In genomic region chr1:89987170-89987819, GRCh38 we compare ENCODE assay signal across 9 cellular contexts. TPM values are rescaled to one million over a fixed set of nuclear protein-coding genes. Genes with fewer than 3 reads are reported as not detected.
DNase-seq lines count a peak whose midpoint lies in the region; ATAC-seq and TF ChIP-seq lines count a peak whose summit lies in the region.
"Had no signal": no experiment of that assay in that cellular context is flagged by ENCODE, and none has a peak within 500 bp of the region (broad histone marks: within the 10 kb centered on the region; RNA-seq: fewer than 3 reads in every experiment).

No MANE protein-coding gene starts in this region.

- H4K20me1 ChIP-seq in hepatocyte (ENCODE audit: insufficient read depth, poor library complexity, severe bottlenecking) (no peaks in the 10 kb centered on the region), smooth muscle cell (ENCODE audit: low read depth) (no peaks in the 10 kb centered on the region)
- H4K20me1 ChIP-seq: BLaER1 treated with 17β-estradiol and CSF1 and Interleukin-3, amounts not matched to agents 10 nM and 100 nM had no signal

- H3K27me3 ChIP-seq in SJSA1 (replicated peaks) (no peaks in the 10 kb centered on the region), hepatocyte (no peaks in the 10 kb centered on the region), smooth muscle cell (ENCODE audit: low read depth) (no peaks in the 10 kb centered on the region)
- H3K27me3 ChIP-seq: BLaER1 treated with 17β-estradiol and CSF1 and Interleukin-3, amounts not matched to agents 10 nM and 100 nM had no signal

- no peak overlapping the region for H3K4me2 ChIP-seq in hepatocyte
- no peak overlapping the region for H3K4me2 ChIP-seq in smooth muscle cell

- H3K27ac ChIP-seq in SJSA1 (no peak overlapping the region), hepatocyte (no peak overlapping the region), smooth muscle cell (ENCODE audit: low read depth) (no peak overlapping the region)
- H3K27ac ChIP-seq: BLaER1 treated with 17β-estradiol and CSF1 and Interleukin-3, amounts not matched to agents 10 nM and 100 nM had no signal

- TF ChIP-seq CTCF in hepatocyte (IDR thresholded peaks at IDR 0.05; ENCODE audit: poor library complexity) (peak; percentile 91), smooth muscle cell (IDR thresholded peaks at IDR 0.05; ENCODE audit: borderline replicate concordance, insufficient read depth, poor library complexity, severe bottlenecking) (peak; percentile 88)

- H3K9me3 ChIP-seq in SJSA1 (replicated peaks): no peaks in the 10 kb centered on the region
- no peaks in the 10 kb centered on the region for H3K9me3 ChIP-seq in hepatocyte (ENCODE audit: low read depth)
- H3K9me3 ChIP-seq in smooth muscle cell (replicated peaks; ENCODE audit: low read depth): no peaks in the 10 kb centered on the region

- H2AFZ ChIP-seq in hepatocyte: no peak overlapping the region
- H2AFZ ChIP-seq in smooth muscle cell (ENCODE audit: low read depth): no peak overlapping the region

- H3K79me2 ChIP-seq in hepatocyte (no peaks in the 10 kb centered on the region), smooth muscle cell (ENCODE audit: low read depth) (no peaks in the 10 kb centered on the region)

- no peak overlapping the region for H3K9ac ChIP-seq in smooth muscle cell (ENCODE audit: low read depth)
- H3K9ac ChIP-seq: BLaER1 treated with 17β-estradiol and CSF1 and Interleukin-3, amounts not matched to agents 10 nM and 100 nM had no signal

- H3K4me3 ChIP-seq in SJSA1 (no peak overlapping the region), hepatocyte (no peak overlapping the region), smooth muscle cell (no peak overlapping the region)
- H3K4me3 ChIP-seq: BLaER1 treated with 17β-estradiol and CSF1 and Interleukin-3, amounts not matched to agents 10 nM and 100 nM had no signal

- H3F3A ChIP-seq in smooth muscle cell (ENCODE audit: low read depth): peaks cover 14% of the 10 kb centered on the region

- H3K4me1 ChIP-seq in SJSA1 (replicated peaks) (peaks cover 13% of the 10 kb centered on the region), hepatocyte (ENCODE audit: insufficient read depth) (peaks cover 10% of the 10 kb centered on the region), smooth muscle cell (ENCODE audit: low read depth) (peaks cover 10% of the 10 kb centered on the region)

- DNase-seq in activated CD4-positive, CD25-positive, alpha-beta regulatory T cell treated with anti-CD3 and anti-CD28 coated beads, Interleukin-2, amount 50 U/mL, for 16 hours (ENCODE audit: low read depth, low spot score): peak; percentile 40
- no peak for DNase-seq in activated CD4-positive, CD25-positive, alpha-beta regulatory T cell treated with anti-CD3 and anti-CD28 coated beads, Interleukin-2, amount 50 U/mL, for 72 hours
- DNase-seq in NCI-H1092 (lab: John Stamatoyannopoulos, UW) (peak; percentile 68), SJSA1 (ENCODE audit: low read depth in 1 of 2, low spot score in 2 of 2) (peak; percentile 53 to 66), astrocyte of the hippocampus (ENCODE audit: low read depth, low spot score) (peak; percentile 83), hepatocyte (ENCODE audit: low spot score) (peak; percentile 84), smooth muscle cell (lab: John Stamatoyannopoulos, UW; ENCODE audit: unreplicated experiment) (no peak)

- peak; percentile 77 for ATAC-seq in HG02571 (IDR thresholded peaks at IDR 0.05; ENCODE audit: unreplicated experiment)

- H3K36me3 ChIP-seq in SJSA1 (no peaks in the 10 kb centered on the region), hepatocyte (replicated peaks; ENCODE audit: insufficient read depth, low read depth) (no peaks in the 10 kb centered on the region), smooth muscle cell (ENCODE audit: low read depth) (no peaks in the 10 kb centered on the region)
- H3K36me3 ChIP-seq: BLaER1 treated with 17β-estradiol and CSF1 and Interleukin-3, amounts not matched to agents 10 nM and 100 nM had no signal

- no peaks in the 10 kb centered on the region for H3K9me2 ChIP-seq in hepatocyte (replicated peaks; ENCODE audit: insufficient read depth)

- 0% methylated on average over 3 of the region's 3 CpGs for WGBS in hepatocyte (ENCODE audit: low lambda C conversion rate, missing lambda C conversion rate)
- 0% methylated on average over 3 of the region's 3 CpGs for WGBS in smooth muscle cell (ENCODE audit: low lambda C conversion rate)

RNA-seq across cellular contexts. Expression of gene ZNF326, which starts 7.6 kb away (rescaled TPM):
- total RNA-seq in SJSA1 (2014; rRNA removed; shearing (Covaris generic)): 4.9 and 6.3 TPM in 2 replicates
- total RNA-seq in hepatocyte (24.1 and 25.7 TPM in 2 replicates), smooth muscle cell (11.3 and 12.8 TPM in 2 replicates)
- polyA plus RNA-seq in hepatocyte (16.1 and 18.3 TPM in 2 replicates), smooth muscle cell (7.7 and 11.9 TPM in 2 replicates)

Comparison
In these comparisons a context has a peak if more than half of its experiments do, and no peak if none do; other contexts are left out.
1. DNase-seq: peak in activated CD4-positive, CD25-positive, alpha-beta regulatory T cell treated with anti-CD3 and anti-CD28 coated beads, Interleukin-2, amount 50 U/mL, for 16 hours (single experiment), NCI-H1092 (single experiment), SJSA1 (2 of 2), astrocyte of the hippocampus (single experiment) and hepatocyte (single experiment); none in activated CD4-positive, CD25-positive, alpha-beta regulatory T cell treated with anti-CD3 and anti-CD28 coated beads, Interleukin-2, amount 50 U/mL, for 72 hours (single experiment) and smooth muscle cell (single experiment).